In the genomic region with DNA sequence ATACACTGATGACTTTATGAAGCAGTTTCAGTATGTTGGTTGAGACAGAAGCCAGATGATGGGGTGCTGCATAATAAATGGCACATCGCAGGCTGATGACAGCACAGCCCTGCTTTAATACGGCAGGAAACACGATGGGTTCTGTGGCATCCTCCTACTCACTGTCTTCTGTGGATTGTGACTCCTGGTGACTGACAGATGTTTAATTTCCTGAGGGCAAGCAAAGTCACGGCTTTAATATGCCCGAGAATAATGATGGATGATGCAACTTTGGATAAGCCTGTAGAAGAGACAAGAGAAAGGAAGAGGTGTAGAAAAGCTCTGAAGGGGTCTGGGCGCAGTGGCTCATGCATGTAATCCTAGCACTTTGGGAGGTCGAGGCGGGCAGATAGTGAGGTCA, we compare ENCODE assay signal across 24 cellular contexts.
A peak's percentile ranks its signal among the peaks of the same experiment; 100 is the strongest.
DNase-seq lines count a peak whose midpoint lies in the region; ATAC-seq and TF ChIP-seq lines count a peak whose summit lies in the region.
"Had no signal": no experiment of that assay in that cellular context is flagged by ENCODE, and none has a peak within 500 bp of the region (broad histone marks: within the 10 kb centered on the region; RNA-seq: fewer than 3 reads in every experiment).

No MANE protein-coding gene starts in this region.

- H3K79me1 ChIP-seq in trophoblast cell (ENCODE audit: low read length): no peaks in the 10 kb centered on the region

- peak; percentile 45 for DNase-seq in M059J (ENCODE audit: low read depth)
- DNase-seq in WTC11 (ENCODE audit: low spot score): no peak
- DNase-seq in neural crest cell (ENCODE audit: low read depth, low spot score): no peak
- no peak for DNase-seq in sigmoid colon
- no peak for DNase-seq in MCF 10A (ENCODE audit: unreplicated experiment)
- no peak for DNase-seq in trophoblast cell
- DNase-seq: Calu3; CD8-positive, alpha-beta T cell; DMS79 treated with DMSO at 0.1 percent for 48 hours; GF-D8; H7; NCI-H1092 treated with DMSO at 0.1 percent for 48 hours; NCI-H1436; NCI-H187; NCI-H2171 treated with DMSO at 0.1 percent for 48 hours; NCI-H524; NCI-H748 treated with DMSO at 0.1 percent for 48 hours; PC-3; SJCRH30 had no signal

- H3K4me1 Mint-ChIP-seq in WTC11 (peaks cover 65% of the 10 kb centered on the region), neural crest cell (peaks cover 40% of the 10 kb centered on the region), MCF 10A (ENCODE audit: insufficient read depth, unreplicated experiment) (peaks cover 33% of the 10 kb centered on the region)
- H3K4me1 Mint-ChIP-seq: B cell had no signal

- no peaks in the 10 kb centered on the region for H3K4me1 ChIP-seq in sigmoid colon
- H3K4me1 ChIP-seq in trophoblast cell (ENCODE audit: control insufficient read depth in 1 of 2, insufficient read depth in 2 of 2, low read length in 2 of 2): no peaks in the 10 kb centered on the region

- H3K14ac ChIP-seq in trophoblast cell (ENCODE audit: low read length): no peak overlapping the region

- H3K27me3 Mint-ChIP-seq in WTC11 (ENCODE audit: low read depth): peaks cover 2% of the 10 kb centered on the region; the same call in 1 of the 2 replicates
- H3K27me3 Mint-ChIP-seq in neural crest cell (ENCODE audit: low read depth): no peaks in the 10 kb centered on the region
- no peaks in the 10 kb centered on the region for H3K27me3 Mint-ChIP-seq in MCF 10A (ENCODE audit: insufficient read depth, unreplicated experiment)
- H3K27me3 Mint-ChIP-seq: B cell had no signal

- H3K23ac ChIP-seq in trophoblast cell (ENCODE audit: low read length): no peak overlapping the region

- H3K9ac ChIP-seq in trophoblast cell (ENCODE audit: low read length): no peak overlapping the region

- H3K9me3 ChIP-seq in sigmoid colon (no peaks in the 10 kb centered on the region), trophoblast cell (ENCODE audit: insufficient read depth, low read depth, low read length) (no peaks in the 10 kb centered on the region)
- H3K9me3 ChIP-seq: SJCRH30 had no signal

- H3K79me2 ChIP-seq in trophoblast cell (ENCODE audit: control insufficient read depth, insufficient read depth, low read length, poor library complexity): no peaks in the 10 kb centered on the region

- no peak for TF ChIP-seq POLR2A in sigmoid colon (IDR thresholded peaks at IDR 0.05)

- no peak for TF ChIP-seq CTCF in WTC11 (IDR thresholded peaks at IDR 0.05)
- TF ChIP-seq CTCF in neural crest cell (conservative IDR thresholded peaks at IDR 0.05): no peak
- TF ChIP-seq CTCF in sigmoid colon (IDR thresholded peaks at IDR 0.05): no peak
- no peak for TF ChIP-seq CTCF in MCF 10A (IDR thresholded peaks at IDR 0.05; ENCODE audit: unreplicated experiment)

- no peak overlapping the region for H3K27ac ChIP-seq in sigmoid colon
- H3K27ac ChIP-seq in trophoblast cell (ENCODE audit: low read depth, low read length): no peak overlapping the region
- H3K27ac ChIP-seq: C4-2B, SJCRH30 had no signal

- H3K4me3 Mint-ChIP-seq in WTC11: no peak overlapping the region
- no peak overlapping the region for H3K4me3 Mint-ChIP-seq in neural crest cell
- H3K4me3 Mint-ChIP-seq in MCF 10A (ENCODE audit: unreplicated experiment): no peak overlapping the region
- H3K4me3 Mint-ChIP-seq: B cell; CD8-positive, alpha-beta T cell had no signal

- POLR2A ChIA-PET in WTC11 (lab: Charles Lee) (no interaction called here), MCF 10A (lab: Yijun Ruan, JAX) (interaction anchor here (0.6 kb wide), 1 partner anchor 34 kb away, joined by 3 read pairs; no protein-coding TSS in a partner anchor)

- no peak overlapping the region for H2AFZ ChIP-seq in trophoblast cell (ENCODE audit: insufficient read depth, low read length, poor library complexity)

- H3K4ac ChIP-seq in trophoblast cell (ENCODE audit: low read depth, low read length): no peak overlapping the region

- no peak overlapping the region for H2BK5ac ChIP-seq in trophoblast cell (ENCODE audit: low read depth, low read length, poor library complexity)

- H2BK120ac ChIP-seq in trophoblast cell (ENCODE audit: insufficient read depth, low read length, poor library complexity): no peak overlapping the region

- TF ChIP-seq EP300 in sigmoid colon (IDR thresholded peaks at IDR 0.05): no peak

- ATAC-seq in WTC11 (no peak), HG03457 (IDR thresholded peaks at IDR 0.05; ENCODE audit: unreplicated experiment) (no peak)
- ATAC-seq: CD8-positive, alpha-beta T cell; PC-3; Right ventricle myocardium inferior; SK-N-SH treated with all-trans-retinoic acid at 6 μM for 48 hours had no signal

- 86% methylated on average over 8 of the region's 8 CpGs for WGBS in sigmoid colon, 2 donors
- WGBS in trophoblast cell (ENCODE audit: extremely low coverage, insufficient coverage, insufficient read length): no CpG with 5 or more reads among the region's 8 CpGs

- H3K27me3 ChIP-seq in sigmoid colon: no peaks in the 10 kb centered on the region
- no peaks in the 10 kb centered on the region for H3K27me3 ChIP-seq in trophoblast cell (ENCODE audit: insufficient read depth, low read length)
- H3K27me3 ChIP-seq: SJCRH30 had no signal

- CTCF ChIA-PET in WTC11 (lab: Charles Lee): interaction anchor here (1.3 kb wide), 1 partner anchor 24 kb away, joined by 5 read pairs; no protein-coding TSS in a partner anchor
- CTCF ChIA-PET in MCF 10A (lab: Yijun Ruan, JAX): no interaction called here

- H4K91ac ChIP-seq in trophoblast cell (ENCODE audit: low read depth, low read length): no peak overlapping the region

- no peaks in the 10 kb centered on the region for H3K36me3 Mint-ChIP-seq in WTC11
- no peaks in the 10 kb centered on the region for H3K36me3 Mint-ChIP-seq in neural crest cell (ENCODE audit: low read depth)
- H3K36me3 Mint-ChIP-seq in MCF 10A (ENCODE audit: insufficient read depth, unreplicated experiment): no peaks in the 10 kb centered on the region
- H3K36me3 Mint-ChIP-seq: CD8-positive, alpha-beta T cell had no signal

- BruUV-seq in MCF 10A (replicated peaks; lab: Mats Ljungman, UMichigan): no TSS peak

- H2BK12ac ChIP-seq in trophoblast cell (ENCODE audit: low read length): no peak overlapping the region

- H3K4me2 ChIP-seq in trophoblast cell (ENCODE audit: low read length): no peak overlapping the region

- no peak overlapping the region for H2AK5ac ChIP-seq in trophoblast cell (ENCODE audit: low read length)

- intact Hi-C loops in sigmoid colon (cut with DNase I): no loop called here
- intact Hi-C loops in MCF 10A (cut with micrococcal nuclease): no loop called here

- no peak overlapping the region for H4K12ac ChIP-seq in trophoblast cell (ENCODE audit: low read depth, low read length)

- no peak overlapping the region for H3K4me3 ChIP-seq in sigmoid colon
- H3K4me3 ChIP-seq in trophoblast cell (ENCODE audit: low read depth, low read length): no peak overlapping the region
- H3K4me3 ChIP-seq: SJCRH30 had no signal

- H3K9me3 Mint-ChIP-seq in WTC11: peaks cover 7% of the 10 kb centered on the region
- peaks cover 7% of the 10 kb centered on the region for H3K9me3 Mint-ChIP-seq in neural crest cell
- H3K9me3 Mint-ChIP-seq in MCF 10A (ENCODE audit: unreplicated experiment): no peaks in the 10 kb centered on the region

- H3K36me3 ChIP-seq in sigmoid colon (no peaks in the 10 kb centered on the region), trophoblast cell (ENCODE audit: control insufficient read depth in 1 of 2, insufficient read depth in 2 of 2, low read length in 2 of 2) (no peaks in the 10 kb centered on the region)
- H3K36me3 ChIP-seq: SJCRH30 had no signal

- H3K18ac ChIP-seq in trophoblast cell (ENCODE audit: low read length): no peak overlapping the region

- H3K27ac Mint-ChIP-seq in WTC11 (peak overlapping the region; percentile 16; the same call in 1 of the 2 replicates), neural crest cell (ENCODE audit: unreplicated experiment) (peak overlapping the region; percentile 91), MCF 10A (ENCODE audit: low read depth, unreplicated experiment) (no peak overlapping the region)
- H3K27ac Mint-ChIP-seq: B cell; CD8-positive, alpha-beta T cell had no signal

- H4K8ac ChIP-seq in trophoblast cell (ENCODE audit: low read depth, low read length): no peak overlapping the region

TF ChIP-seq in WTC11, 78 proteins besides CTCF, POLR2A, EP300 and RAD21:
- TF ChIP-seq FOXK1 (CRISPR knock-in tag; IDR thresholded peaks at IDR 0.05): no peak
- TF ChIP-seq ESRRA (CRISPR knock-in tag; IDR thresholded peaks at IDR 0.05; ENCODE audit: borderline replicate concordance): no peak
